Comparison of ENCODE assay signal across 13 cellular contexts in genomic region chr16:4461250-4462085, GRCh38. TPM values are rescaled to one million over a fixed set of nuclear protein-coding genes. Genes with fewer than 3 reads are reported as not detected.
DNase-seq lines count a peak whose midpoint lies in the region; ATAC-seq, FAIRE-seq and TF ChIP-seq lines count a peak whose summit lies in the region.
"Had no signal": no experiment of that assay in that cellular context is flagged by ENCODE, and none has a peak within 500 bp of the region (broad histone marks: within the 10 kb centered on the region; RNA-seq: fewer than 3 reads in every experiment).

No MANE protein-coding gene starts in this region.

- BruUV-seq in K562 (replicated peaks; lab: Mats Ljungman, UMichigan) = no TSS peak

- H3K4me2 ChIP-seq in K562 (ENCODE audit: insufficient read depth, low read length) = no peak overlapping the region

- peak; percentile 56 for DNase-seq in COLO829 (ENCODE audit: low spot score)
- peak; percentile 32 to 64 (median 42) for DNase-seq in K562 (ENCODE audit: extremely low read depth in 1 of 4, low spot score in 3 of 4)
- DNase-seq in midbrain (lab: John Stamatoyannopoulos, UW) = peak; percentile 13
- no peak for DNase-seq in HAP-1 (ENCODE audit: low spot score in 2 of 2)
- DNase-seq in GM19239 (ENCODE audit: insufficient read length, low spot score) = no peak
- no peak for DNase-seq in Right ventricle myocardium inferior (ENCODE audit: missing footprints)
- DNase-seq: activated gamma-delta T cell; CD8-positive, alpha-beta T cell; cerebellar nuclear complex; NCI-H345; Right ventricle myocardium superior had no signal

- H3K4me1 ChIP-seq in HUES6 (ENCODE audit: control insufficient read depth, insufficient read depth, low read length) (peaks cover 10% of the 10 kb centered on the region), K562 (replicated peaks in 1 of 2; ENCODE audit: control insufficient read depth in 2 of 2, insufficient read depth in 2 of 2, low read length in 2 of 2) (peaks cover 0 to 18% of the 10 kb centered on the region in 2 experiments; a peak in 2 of 5 replicates), HAP-1 (no peaks in the 10 kb centered on the region)

- TF ChIP-seq CTCF in K562 (IDR thresholded peaks at IDR 0.05 in 2 of 3, conservative IDR thresholded peaks at IDR 0.05 in 1 of 3; ENCODE audit: insufficient read depth in 2 of 3, low read depth in 1 of 3, low read length in 3 of 3) = no peak

- no peaks in the 10 kb centered on the region for H4K20me1 ChIP-seq in K562 (replicated peaks; ENCODE audit: control insufficient read depth, insufficient read depth, low read length)

- POLR2A ChIA-PET in K562 (lab: Yijun Ruan, JAX) = interaction anchor here (1.2 to 7.2 kb wide), 3 partner anchors 10 to 27 kb away, joined by 5 to 59 read pairs (median 31); partner anchors contain the start of gene NMRAL1

- 0 out of 2 replicates have a peak, but pooled peaks have one; percentile 32 for TF ChIP-seq POLR2A in K562 (conservative IDR thresholded peaks at IDR 0.05)

- FAIRE-seq in K562 (lab: Jason Lieb, UNC) (no peak), GM19239 (lab: Jason Lieb, UNC) (no peak)

- H3K27ac ChIP-seq in HUES6 (ENCODE audit: low read depth, low read length) = peak overlapping the region; percentile 13; the same call in 1 of the 2 replicates
- no peak overlapping the region for H3K27ac ChIP-seq in K562 (ENCODE audit: extremely low read depth, low read depth, low read length)

- WGBS in K562 (ENCODE audit: insufficient coverage, low coverage, missing lambda C conversion rate) = 81% methylated on average over 16 of the region's 27 CpGs

- in situ Hi-C loops in K562 (cut with MboI) = no loop called here
- in situ Hi-C loops in HAP-1 (cut with MboI; ENCODE audit: low sequenced_read_pairs) = no loop called here

- intact Hi-C loops in K562 (cut with micrococcal nuclease) (no loop called here), Right ventricle myocardium inferior (cut with DNase I) (no loop called here)

- no peak overlapping the region for H3K4me3 ChIP-seq in HUES6 (ENCODE audit: low read depth, low read length)
- H3K4me3 ChIP-seq in K562 = no peak overlapping the region
- no peak overlapping the region for H3K4me3 ChIP-seq in HAP-1

- H3K27me3 ChIP-seq in HUES6 (ENCODE audit: control insufficient read depth, insufficient read depth, low read length) = no peaks in the 10 kb centered on the region
- H3K27me3 ChIP-seq in K562 (ENCODE audit: control insufficient read depth in 2 of 2, insufficient read depth in 2 of 2, low read length in 2 of 2) = no peaks in the 10 kb centered on the region
- H3K27me3 ChIP-seq in HAP-1 (ENCODE audit: low read depth) = no peaks in the 10 kb centered on the region

- CTCF ChIA-PET in K562 (lab: Yijun Ruan, JAX; ENCODE audit: low intra/inter-chr PET ratio) = no interaction called here

- ATAC-seq in K562 (peak; percentile 82), GM18870 (IDR thresholded peaks at IDR 0.05; ENCODE audit: unreplicated experiment) (no peak), Right ventricle myocardium inferior (no peak)
- ATAC-seq: CD8-positive, alpha-beta T cell had no signal

- no peak for TF ChIP-seq RAD21 in K562 (CRISPR knock-in tag; conservative IDR thresholded peaks at IDR 0.05 in 1 of 2, IDR thresholded peaks at IDR 0.05 in 1 of 2)

- H3K9me1 ChIP-seq in K562 (ENCODE audit: control insufficient read depth, insufficient read depth, low read length) = no peaks in the 10 kb centered on the region

- no peak for TF ChIP-seq EP300 in K562 (IDR thresholded peaks at IDR 0.05; ENCODE audit: low read length)

- no peaks in the 10 kb centered on the region for H3K79me2 ChIP-seq in K562 (ENCODE audit: control insufficient read depth, insufficient read depth, low read length)

- no peak overlapping the region for H2AFZ ChIP-seq in K562 (ENCODE audit: low read depth, low read length)

- peaks cover 56% of the 10 kb centered on the region for H3K36me3 ChIP-seq in HUES6 (ENCODE audit: control insufficient read depth, insufficient read depth, low read length)
- H3K36me3 ChIP-seq in K562 (ENCODE audit: control insufficient read depth, insufficient read depth, low read length) = peaks cover 66% of the 10 kb centered on the region
- peaks cover 57% of the 10 kb centered on the region for H3K36me3 ChIP-seq in HAP-1 (replicated peaks)

- H3K9ac ChIP-seq in HUES6 (ENCODE audit: low read length) (no peak overlapping the region), K562 (ENCODE audit: insufficient read depth in 1 of 2, low read depth in 2 of 2, low read length in 2 of 2) (peak overlapping the region in 1 of 2 experiments; percentile 48; a peak in 2 of 4 replicates)

- H3K9me3 ChIP-seq in HUES6 (ENCODE audit: control insufficient read depth, insufficient read depth, low read depth, low read length) = no peaks in the 10 kb centered on the region
- no peaks in the 10 kb centered on the region for H3K9me3 ChIP-seq in K562 (replicated peaks; ENCODE audit: control insufficient read depth, insufficient read depth, low read depth, low read length)
- H3K9me3 ChIP-seq in HAP-1 = no peaks in the 10 kb centered on the region

RNA-seq across cellular contexts. Expression of gene NMRAL1, which starts 13.0 kb away (rescaled TPM):
- total RNA-seq in K562 (2011; cell fraction: chromatin; rRNA removed; ENCODE audit: low replicate concordance) = 43.9 and 112 TPM in 2 replicates
- total RNA-seq in K562 (2011; cell fraction: nucleolus; rRNA removed) = 97.0 and 99.2 TPM in 2 replicates
- 59.2 and 66.6 TPM in 2 replicates for total RNA-seq in K562 (2011; cell fraction: nucleoplasm; rRNA removed)
- total RNA-seq in K562 (2014; rRNA removed) (111 and 116 TPM in 2 replicates), K562 (2014; rRNA removed; fragmentation: Illumina TruSeq; extraction: Trizol) (22.7 and 31.4 TPM in 2 replicates), K562 (2015; rRNA removed; fragmentation: Illumina TruSeq; extraction: Trizol) (62.5 and 66.7 TPM in 2 replicates), K562 (2021) (84.1 and 93.6 TPM in 2 replicates), Right ventricle myocardium inferior (26.0 TPM)
- polyA plus RNA-seq in K562 (2011; rRNA removed) (51.1 and 59.7 TPM in 2 replicates), K562 (2014; fragmentation: Illumina TruSeq; extraction: Trizol) (63.2 and 88.3 TPM in 2 replicates), K562 (2014; fragmentation: Nextera tagmentation; extraction: Ambion mirVana) (10 to 100 TPM in 1 of 2 experiments, 1 to 10 TPM in 1; 6.3 to 16.8 TPM), K562 (2014; rRNA removed) (83.9 and 90.2 TPM in 2 replicates)
- polyA plus RNA-seq in K562 (2011; cell fraction: cytosol; rRNA removed) = 105 and 154 TPM in 2 replicates
- polyA plus RNA-seq in K562 (2011; cell fraction: nucleus; rRNA removed) = 56.5 and 83.6 TPM in 2 replicates
- 64.0 and 95.8 TPM in 2 replicates for polyA plus RNA-seq in K562 (2012)
- polyA minus RNA-seq in K562 (2011; rRNA and poly(A)+ RNA removed) = 37.2 and 42.5 TPM in 2 replicates
- 39.4 and 52.3 TPM in 2 replicates for polyA minus RNA-seq in K562 (2011; cell fraction: cytosol; rRNA and poly(A)+ RNA removed)
- polyA minus RNA-seq in K562 (2011; cell fraction: nucleus; rRNA and poly(A)+ RNA removed) = 24.5 and 26.7 TPM in 2 replicates

RNA-seq across cellular contexts. Expression of gene HMOX2, which starts 14.7 kb away (rescaled TPM):
- 31.3 and 64.7 TPM in 2 replicates for total RNA-seq in K562 (2011; cell fraction: chromatin; rRNA removed; ENCODE audit: low replicate concordance)
- total RNA-seq in K562 (2011; cell fraction: nucleolus; rRNA removed) = 39.3 and 41.4 TPM in 2 replicates
- 40.9 and 52.2 TPM in 2 replicates for total RNA-seq in K562 (2011; cell fraction: nucleoplasm; rRNA removed)
- 78.6 and 84.7 TPM in 2 replicates for total RNA-seq in K562 (2014; rRNA removed)
- 43.9 and 50.4 TPM in 2 replicates for total RNA-seq in K562 (2014; rRNA removed; fragmentation: Illumina TruSeq; extraction: Trizol)
- 60.0 and 66.7 TPM in 2 replicates for total RNA-seq in K562 (2015; rRNA removed; fragmentation: Illumina TruSeq; extraction: Trizol)
- 57.4 and 63.9 TPM in 2 replicates for total RNA-seq in K562 (2021)
- 55.5 and 55.8 TPM in 2 replicates for polyA plus RNA-seq in K562 (2011; rRNA removed)
- 47.4 and 72.1 TPM in 2 replicates for polyA plus RNA-seq in K562 (2011; cell fraction: cytosol; rRNA removed)
- 28.3 and 31.1 TPM in 2 replicates for polyA plus RNA-seq in K562 (2011; cell fraction: nucleus; rRNA removed)
- polyA plus RNA-seq in K562 (2012) = 55.2 and 61.7 TPM in 2 replicates
- polyA plus RNA-seq in K562 (2014; fragmentation: Illumina TruSeq; extraction: Trizol) = 62.8 and 71.3 TPM in 2 replicates
- 10 to 100 TPM; 26.8 to 46.3 TPM for polyA plus RNA-seq in K562 (2014; fragmentation: Nextera tagmentation; extraction: Ambion mirVana)
- 87.4 and 88.1 TPM in 2 replicates for polyA plus RNA-seq in K562 (2014; rRNA removed)
- polyA minus RNA-seq in K562 (2011; rRNA and poly(A)+ RNA removed) = 43.3 and 52.3 TPM in 2 replicates
- polyA minus RNA-seq in K562 (2011; cell fraction: cytosol; rRNA and poly(A)+ RNA removed) = 16.7 and 17.6 TPM in 2 replicates
- 13.6 and 15.0 TPM in 2 replicates for polyA minus RNA-seq in K562 (2011; cell fraction: nucleus; rRNA and poly(A)+ RNA removed)
- 126 TPM for total RNA-seq in Right ventricle myocardium inferior

RNA-seq across cellular contexts. Expression of gene DNAJA3, which starts 35.8 kb away (rescaled TPM):
- total RNA-seq in K562 (2011; cell fraction: chromatin; rRNA removed; ENCODE audit: low replicate concordance) = 136 and 226 TPM in 2 replicates
- total RNA-seq in K562 (2011; cell fraction: nucleolus; rRNA removed) = 126 and 149 TPM in 2 replicates
- total RNA-seq in K562 (2011; cell fraction: nucleoplasm; rRNA removed) = 142 and 159 TPM in 2 replicates
- total RNA-seq in K562 (2014; rRNA removed) (105 and 143 TPM in 2 replicates), K562 (2014; rRNA removed; fragmentation: Illumina TruSeq; extraction: Trizol) (59.6 and 64.7 TPM in 2 replicates), K562 (2015; rRNA removed; fragmentation: Illumina TruSeq; extraction: Trizol) (77.0 and 78.4 TPM in 2 replicates), K562 (2021) (86.1 and 86.6 TPM in 2 replicates), Right ventricle myocardium inferior (71.4 TPM)
- polyA plus RNA-seq in K562 (2011; rRNA removed) (67.0 and 79.0 TPM in 2 replicates), K562 (2014; fragmentation: Illumina TruSeq; extraction: Trizol) (80.0 and 88.3 TPM in 2 replicates), K562 (2014; fragmentation: Nextera tagmentation; extraction: Ambion mirVana) (10 to 100 TPM in 1 of 2 experiments, 1 to 10 TPM in 1; 8.1 to 14.1 TPM), K562 (2014; rRNA removed) (91.2 and 121 TPM in 2 replicates)
- 67.8 and 77.0 TPM in 2 replicates for polyA plus RNA-seq in K562 (2011; cell fraction: cytosol; rRNA removed)
- polyA plus RNA-seq in K562 (2011; cell fraction: nucleus; rRNA removed) = 144 and 165 TPM in 2 replicates
- 62.5 and 74.7 TPM in 2 replicates for polyA plus RNA-seq in K562 (2012)
- 40.6 and 53.4 TPM in 2 replicates for polyA minus RNA-seq in K562 (2011; rRNA and poly(A)+ RNA removed)
- 33.4 and 38.2 TPM in 2 replicates for polyA minus RNA-seq in K562 (2011; cell fraction: cytosol; rRNA and poly(A)+ RNA removed)
- polyA minus RNA-seq in K562 (2011; cell fraction: nucleus; rRNA and poly(A)+ RNA removed) = 41.6 and 64.8 TPM in 2 replicates

RNA-seq across cellular contexts. Expression of gene CORO7, which starts 45.1 kb away (rescaled TPM):
- total RNA-seq in K562 (2011; cell fraction: chromatin; rRNA removed; ENCODE audit: low replicate concordance) = 91.2 and 301 TPM in 2 replicates
- total RNA-seq in K562 (2011; cell fraction: nucleolus; rRNA removed) = 159 and 160 TPM in 2 replicates
- total RNA-seq in K562 (2011; cell fraction: nucleoplasm; rRNA removed) = 112 and 116 TPM in 2 replicates
- 30.5 and 37.8 TPM in 2 replicates for total RNA-seq in K562 (2014; rRNA removed)
- total RNA-seq in K562 (2014; rRNA removed; fragmentation: Illumina TruSeq; extraction: Trizol) = 6.9 and 8.5 TPM in 2 replicates
- total RNA-seq in K562 (2015; rRNA removed; fragmentation: Illumina TruSeq; extraction: Trizol) = 18.7 and 21.0 TPM in 2 replicates
- total RNA-seq in K562 (2021) = 67.0 and 77.2 TPM in 2 replicates
- polyA plus RNA-seq in K562 (2011; rRNA removed) = 15.4 and 35.9 TPM in 2 replicates
- polyA plus RNA-seq in K562 (2011; cell fraction: cytosol; rRNA removed) = 17.5 and 26.3 TPM in 2 replicates
- polyA plus RNA-seq in K562 (2011; cell fraction: nucleus; rRNA removed) = 184 and 367 TPM in 2 replicates
- 31.1 and 80.3 TPM in 2 replicates for polyA plus RNA-seq in K562 (2012)
- 21.6 and 29.6 TPM in 2 replicates for polyA plus RNA-seq in K562 (2014; fragmentation: Illumina TruSeq; extraction: Trizol)
- under 1 TPM; 0.45 to 0.51 TPM for polyA plus RNA-seq in K562 (2014; fragmentation: Nextera tagmentation; extraction: Ambion mirVana)
- polyA plus RNA-seq in K562 (2014; rRNA removed) = 54.1 and 63.1 TPM in 2 replicates
- polyA minus RNA-seq in K562 (2011; rRNA and poly(A)+ RNA removed) = 11.1 and 17.7 TPM in 2 replicates
- 33.7 and 44.1 TPM in 2 replicates for polyA minus RNA-seq in K562 (2011; cell fraction: cytosol; rRNA and poly(A)+ RNA removed)
- 52.4 and 63.5 TPM in 2 replicates for polyA minus RNA-seq in K562 (2011; cell fraction: nucleus; rRNA and poly(A)+ RNA removed)
- total RNA-seq in Right ventricle myocardium inferior = 11.6 TPM

Comparison
In these comparisons a context has a peak if more than half of its experiments do, and no peak if none do; other contexts are left out.
1. DNase-seq: peak in COLO829 (single experiment), K562 (4 of 4) and midbrain (single experiment); none in HAP-1 (0 of 2), GM19239 (single experiment) and Right ventricle myocardium inferior (single experiment).